Comparison of ENCODE assay signal across 16 cellular contexts in the genomic region with DNA sequence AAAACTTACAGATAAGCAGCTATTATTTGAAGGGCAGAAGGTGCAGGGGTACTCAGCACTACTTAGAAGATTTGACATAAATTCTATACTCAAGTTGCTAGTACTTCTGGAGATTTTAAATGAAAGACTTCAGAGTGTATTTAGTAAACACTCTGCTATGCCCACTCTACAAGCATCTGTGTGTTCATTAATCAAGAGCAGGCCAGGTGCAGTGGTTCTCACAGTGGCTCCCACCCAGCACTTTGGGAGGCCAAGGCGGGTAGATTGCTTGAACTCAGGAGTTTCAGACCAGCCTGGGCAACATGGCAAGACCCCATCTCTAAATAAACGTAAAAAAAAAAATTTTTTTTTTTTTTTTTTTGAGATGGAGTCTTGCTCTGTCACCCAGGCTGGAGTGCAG. TPM values are rescaled to one million over a fixed set of nuclear protein-coding genes. Genes with fewer than 3 reads are reported as not detected.
DNase-seq lines count a peak whose midpoint lies in the region; ATAC-seq, FAIRE-seq and TF ChIP-seq lines count a peak whose summit lies in the region.
"Had no signal": no experiment of that assay in that cellular context is flagged by ENCODE, and none has a peak within 500 bp of the region (broad histone marks: within the 10 kb centered on the region; RNA-seq: fewer than 3 reads in every experiment).

No MANE protein-coding gene starts in this region.

- H3K27me3 ChIP-seq in esophagus muscularis mucosa, result no peaks in the 10 kb centered on the region
- H3K27me3 ChIP-seq: BE2C, SJCRH30 had no signal

- ATAC-seq in A549, result no peak
- ATAC-seq: CD8-positive, alpha-beta T cell; HepG2 had no signal

- intact Hi-C loops in esophagus muscularis mucosa (cut with DNase I), result no loop called here

- TF ChIP-seq EP300 in A549 (IDR thresholded peaks at IDR 0.05), result no peak
- TF ChIP-seq EP300 in esophagus muscularis mucosa (IDR thresholded peaks at IDR 0.05), result no peak

- CTCF ChIA-PET in A549 (lab: Yijun Ruan, JAX), result interaction anchor here (0.6 to 1.9 kb wide), 5 partner anchors 37 to 194 kb away, joined by 3 to 10 read pairs (median 5); no protein-coding TSS in a partner anchor

- FAIRE-seq in A549 (lab: Jason Lieb, UNC), result no peak
- FAIRE-seq: D721Med, HepG2 had no signal

- H3K27ac ChIP-seq in A549 (no peak overlapping the region), esophagus muscularis mucosa (replicated peaks in 1 of 4) (peak overlapping the region in 3 of 4 donors; percentile 71 to 98 (median 89))
- H3K27ac ChIP-seq: SJCRH30 had no signal

- H3K9me3 ChIP-seq in A549, result no peaks in the 10 kb centered on the region
- H3K9me3 ChIP-seq in esophagus muscularis mucosa, result no peaks in the 10 kb centered on the region
- H3K9me3 ChIP-seq: BE2C, HAP-1, SJCRH30 had no signal

- WGBS in A549 (ENCODE audit: missing lambda C conversion rate), result 94% methylated on average over 2 of the region's 2 CpGs
- WGBS in esophagus muscularis mucosa, result 93% methylated on average over 2 of the region's 2 CpGs

- no peak for TF ChIP-seq CTCF in A549 (IDR thresholded peaks at IDR 0.05)
- no peak for TF ChIP-seq CTCF in esophagus muscularis mucosa (IDR thresholded peaks at IDR 0.05)

- no peak overlapping the region for H3K4me2 ChIP-seq in A549

- TF ChIP-seq POLR2A in A549 (IDR thresholded peaks at IDR 0.05; ENCODE audit: low read length) (no peak), esophagus muscularis mucosa (IDR thresholded peaks at IDR 0.05; ENCODE audit: low read depth) (no peak)

- TF ChIP-seq RAD21 in A549 (conservative IDR thresholded peaks at IDR 0.05 in 1 of 2, IDR thresholded peaks at IDR 0.05 in 1 of 2), result no peak

- no peak for DNase-seq in A549 (ENCODE audit: low read depth in 1 of 2, low spot score in 1 of 2)
- peak; percentile 34 for DNase-seq in ELR (ENCODE audit: low read depth)
- DNase-seq in NCI-H524 (lab: John Stamatoyannopoulos, UW), result peak; percentile 23 to 88
- no peak for DNase-seq in esophagus muscularis mucosa (ENCODE audit: extremely low spot score)
- no peak for DNase-seq in activated CD8-positive, alpha-beta memory T cell treated with anti-CD3 and anti-CD28 coated beads, Interleukin-2, amount 50 U/mL, for 4 hours
- no peak for DNase-seq in retina
- DNase-seq in stimulated activated naive CD4-positive, alpha-beta T cell (lab: John Stamatoyannopoulos, UW), result no peak
- DNase-seq: BE2C; CD8-positive, alpha-beta T cell; NCI-H1048; NCI-H146; NCI-H82; SJCRH30 had no signal

- H3K36me3 ChIP-seq in esophagus muscularis mucosa, result peaks cover 0 to 58% (median 12%) of the 10 kb centered on the region in 4 donors

- H3K4me3 ChIP-seq in A549, result no peak overlapping the region
- no peak overlapping the region for H3K4me3 ChIP-seq in esophagus muscularis mucosa
- H3K4me3 ChIP-seq: HAP-1, SJCRH30 had no signal

- peaks cover 45% of the 10 kb centered on the region for H3K4me1 ChIP-seq in A549
- peaks cover 38 to 76% (median 71%) of the 10 kb centered on the region in 4 donors for H3K4me1 ChIP-seq in esophagus muscularis mucosa

- POLR2A ChIA-PET in A549 (lab: Yijun Ruan, JAX), result interaction anchor here (0.7 to 2.3 kb wide), 2 partner anchors 144 to 301 kb away, joined by 7 read pairs; no protein-coding TSS in a partner anchor

TF ChIP-seq in A549, 52 proteins besides CTCF, POLR2A, EP300 and RAD21:
- 0 out of 2 replicates have a peak, but pooled peaks have one; percentile 33 for TF ChIP-seq TFCP2L1 (CRISPR knock-in tag; IDR thresholded peaks at IDR 0.05)
- no peak for TF ChIP-seq MAFK (IDR thresholded peaks at IDR 0.05; ENCODE audit: partially characterized antibody)

RNA-seq across cellular contexts. Expression of gene TOMM7, which starts 38.9 kb away (rescaled TPM):
- polyA plus RNA-seq in A549 (2011; rRNA removed) (575 and 685 TPM in 2 replicates), A549 (2017; fragmentation: RNase III; extraction: RNeasy Plus Mini Kit Qiagen cat#74134 plus additional on column Dnase treatment) (477 to 546 TPM (median 526 TPM) in 3 replicates)
- 270 and 335 TPM in 2 replicates for polyA plus RNA-seq in A549 (2012; cell fraction: cytosol; rRNA removed)
- polyA plus RNA-seq in A549 (2012; cell fraction: nucleus; rRNA removed), result 54.9 and 94.0 TPM in 2 replicates
- polyA minus RNA-seq in A549 (2011; rRNA and poly(A)+ RNA removed), result 134 and 180 TPM in 2 replicates
- total RNA-seq in esophagus muscularis mucosa, result 100 to 1,000 TPM; 141 to 303 (median 267) TPM

Comparison
In these comparisons a context has a peak if more than half of its experiments do, and no peak if none do; other contexts are left out.
1. DNase-seq: peak in ELR (single experiment) and NCI-H524 (2 of 2); none in A549 (0 of 2), esophagus muscularis mucosa (single experiment), activated CD8-positive, alpha-beta memory T cell treated with anti-CD3 and anti-CD28 coated beads, Interleukin-2, amount 50 U/mL, for 4 hours (single experiment), retina (single experiment) and stimulated activated naive CD4-positive, alpha-beta T cell (0 of 6).
2. H3K27ac ChIP-seq: peak in esophagus muscularis mucosa (3 of 4); none in A549 (0 of 2).